Comparison of ENCODE assay signal across 1 cellular context in genomic region chr16:30569746-30570325, GRCh38.
TF ChIP-seq lines count a peak whose summit lies in the region.

No MANE protein-coding gene starts in this region.

TF ChIP-seq in IMR-90, 13 proteins besides CTCF, POLR2A, EP300 and RAD21:
- TF ChIP-seq FOS (IDR thresholded peaks at IDR 0.05; ENCODE audit: low read depth, low read length): no peak
- no peak for TF ChIP-seq CHD1 (IDR thresholded peaks at IDR 0.05; ENCODE audit: low read depth, low read length)
- no peak for TF ChIP-seq RCOR1 (IDR thresholded peaks at IDR 0.05; ENCODE audit: insufficient replicate concordance, low read length)
- no peak for TF ChIP-seq MXI1 (IDR thresholded peaks at IDR 0.05; ENCODE audit: borderline replicate concordance, low read depth, low read length)
- no peak for TF ChIP-seq ELK1 (IDR thresholded peaks at IDR 0.05; ENCODE audit: borderline replicate concordance, low read depth, low read length)
- TF ChIP-seq MAZ (IDR thresholded peaks at IDR 0.05; ENCODE audit: borderline replicate concordance, low read depth, low read length): no peak
- no peak for TF ChIP-seq RFX5 (IDR thresholded peaks at IDR 0.05; ENCODE audit: low read depth, low read length)
- no peak for TF ChIP-seq SMC3 (IDR thresholded peaks at IDR 0.05; ENCODE audit: low read depth, low read length)
- no peak for TF ChIP-seq BHLHE40 (IDR thresholded peaks at IDR 0.05; ENCODE audit: low read depth, low read length)
- TF ChIP-seq MAFK (IDR thresholded peaks at IDR 0.05; ENCODE audit: low read depth, low read length): no peak
- no peak for TF ChIP-seq CEBPB (IDR thresholded peaks at IDR 0.05; ENCODE audit: low read depth, low read length)
TF ChIP-seq in IMR-90: peak in this region for 0.
